Comparison of ENCODE assay signal across 22 cellular contexts in the genomic region with DNA sequence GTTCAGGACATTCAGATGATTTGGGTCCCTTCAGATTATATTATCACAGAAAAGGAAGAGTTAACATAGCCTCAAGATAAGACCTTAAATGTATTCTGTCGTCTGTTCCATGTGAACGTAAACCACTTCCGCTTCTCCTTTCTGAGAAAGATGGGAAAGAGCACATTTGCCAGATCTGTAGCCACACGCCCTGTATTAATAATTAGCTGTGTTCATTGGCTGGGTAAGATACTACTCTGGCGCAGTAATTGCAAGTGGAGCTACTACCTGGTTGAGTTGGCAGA.
"Had no signal": no experiment of that assay in that cellular context is flagged by ENCODE, and none has a peak within 500 bp of the region (broad histone marks: within the 10 kb centered on the region; RNA-seq: fewer than 3 reads in every experiment).

No MANE protein-coding gene starts in this region.

- H3K36me3 ChIP-seq: colonic mucosa, esophagus squamous epithelium, gastrocnemius medialis, right lobe of liver, stomach, suprapubic skin, tibial nerve, uterus had no signal

- DNase-seq: activated CD4-positive, alpha-beta memory T cell treated with anti-CD3 and anti-CD28 coated beads, Interleukin-2, amount 10 ng/mL, durations not matched to agents 7 days and 5 days; activated CD4-positive, alpha-beta T cell treated with anti-CD3 and anti-CD28 coated beads for 48 hours; activated CD4-positive, CD25-positive, alpha-beta regulatory T cell; activated effector memory CD4-positive, alpha-beta T cell treated with Interleukin-2 at 50 U/mL for 16 hours; activated naive CD4-positive, alpha-beta T cell treated with anti-CD3 and anti-CD28 coated beads for 36 hours; activated naive CD8-positive, alpha-beta T cell treated with anti-CD3 and anti-CD28 coated beads, Interleukin-2, amount 10 ng/mL, durations not matched to agents 7 days and 5 days; activated T-cell treated with anti-CD3 and anti-CD28 coated beads, Interleukin-2, amount 50 U/mL, for 72 hours; amniotic stem cell; colonic mucosa; endodermal cell; esophagus squamous epithelium; gastrocnemius medialis; head of caudate nucleus; nucleus accumbens; posterior cingulate gyrus; right lobe of liver; stimulated activated CD4-positive, alpha-beta T cell treated with anti-CD3 and anti-CD28 coated beads, Interleukin-2, amount 100 ng/mL, for 24 hours; stomach; uterus had no signal

- H3K4me1 ChIP-seq: colonic mucosa, esophagus squamous epithelium, gastrocnemius medialis, right lobe of liver, stomach, suprapubic skin, tibial nerve, uterus had no signal

- H3K27ac ChIP-seq: colonic mucosa, esophagus squamous epithelium, gastrocnemius medialis, right lobe of liver, stomach, suprapubic skin, tibial nerve, uterus had no signal

- H3K4me3 ChIP-seq: colonic mucosa, esophagus squamous epithelium, gastrocnemius medialis, right lobe of liver, skin epidermis, stomach, suprapubic skin, tibial nerve, uterus had no signal

- ATAC-seq: gastrocnemius medialis had no signal

- H3K27me3 ChIP-seq: colonic mucosa, esophagus squamous epithelium, gastrocnemius medialis, right lobe of liver, stomach, suprapubic skin, tibial nerve, uterus had no signal

- H3K9me3 ChIP-seq: colonic mucosa, esophagus squamous epithelium, gastrocnemius medialis, right lobe of liver, stomach, suprapubic skin, tibial nerve, uterus had no signal
